ENCODE assay signal across 21 cellular contexts in genomic region chr11:66247295-66247694, GRCh38. TPM values are rescaled to one million over a fixed set of nuclear protein-coding genes. Genes with fewer than 3 reads are reported as not detected.
"Had no signal": no experiment of that assay in that cellular context is flagged by ENCODE, and none has a peak within 500 bp of the region (broad histone marks: within the 10 kb centered on the region; RNA-seq: fewer than 3 reads in every experiment).

No MANE protein-coding gene starts in this region.

- H3K4me3 Mint-ChIP-seq: activated CD4-positive, alpha-beta T cell treated with anti-CD3 and anti-CD28 coated beads, Interleukin-2, amount 10 ng/mL, durations not matched to agents 24 days and 14 days; immature natural killer cell; natural killer cell treated with Interleukin-12 subunit alpha and Interleukin-12 subunit beta and Interleukin-15 and Interleukin-18, amount 100 ng/mL, for 72 hours had no signal

- H3K4me3 ChIP-seq: breast epithelium, dorsolateral prefrontal cortex, esophagus squamous epithelium, lung, psoas muscle, SJSA1, spleen, upper lobe of left lung had no signal

- H3K36me3 ChIP-seq: breast epithelium had no signal

- H3K9me3 Mint-ChIP-seq: activated CD4-positive, alpha-beta T cell treated with anti-CD3 and anti-CD28 coated beads, Interleukin-2, amount 10 ng/mL, durations not matched to agents 24 days and 14 days; immature natural killer cell; natural killer cell treated with Interleukin-12 subunit alpha and Interleukin-12 subunit beta and Interleukin-15 and Interleukin-18, amount 100 ng/mL, for 72 hours had no signal

- H3K4me1 ChIP-seq: breast epithelium, esophagus squamous epithelium, psoas muscle, SJSA1, upper lobe of left lung had no signal

- ATAC-seq: left colon; natural killer cell treated with Interleukin-12 subunit alpha and Interleukin-12 subunit beta and Interleukin-15 and Interleukin-18, amount 100 ng/mL, for 72 hours; psoas muscle; sciatic nerve had no signal

- H3K9me3 ChIP-seq: breast epithelium, esophagus squamous epithelium, psoas muscle, SJSA1, spleen, upper lobe of left lung had no signal

- H3K27ac ChIP-seq: breast epithelium, dorsolateral prefrontal cortex, esophagus squamous epithelium, psoas muscle, SJSA1, spleen, upper lobe of left lung, VCaP had no signal

- H3K27me3 Mint-ChIP-seq: activated CD4-positive, alpha-beta T cell treated with anti-CD3 and anti-CD28 coated beads, Interleukin-2, amount 10 ng/mL, durations not matched to agents 24 days and 14 days; natural killer cell treated with Interleukin-12 subunit alpha and Interleukin-12 subunit beta and Interleukin-15 and Interleukin-18, amount 100 ng/mL, for 72 hours had no signal

- H3K4me1 Mint-ChIP-seq: immature natural killer cell had no signal

- H3K36me3 Mint-ChIP-seq: natural killer cell treated with Interleukin-12 subunit alpha and Interleukin-12 subunit beta and Interleukin-15 and Interleukin-18, amount 100 ng/mL, for 72 hours had no signal

- H3K27me3 ChIP-seq: breast epithelium, dorsolateral prefrontal cortex, esophagus squamous epithelium, SJSA1, spleen, upper lobe of left lung had no signal

- DNase-seq: activated CD4-positive, alpha-beta T cell treated with anti-CD3 and anti-CD28 coated beads, Interleukin-2, amount 10 ng/mL, durations not matched to agents 24 days and 14 days; activated naive CD4-positive, alpha-beta T cell; dorsolateral prefrontal cortex; esophagus squamous epithelium; foreskin fibroblast; glutamatergic neuron; immature natural killer cell; left colon; psoas muscle; spleen; stimulated activated CD4-positive, alpha-beta T cell treated with anti-CD3 and anti-CD28 coated beads, Interleukin-1b, Interleukin-23, amount 100 ng/mL, for 48 hours; stimulated activated naive CD4-positive, alpha-beta T cell treated with Interleukin-2 at 50 U/mL for 16 hours; T1000; upper lobe of left lung had no signal

RNA-seq across cellular contexts. Expression of gene CNIH2, which starts 30.7 kb away (rescaled TPM):
- total RNA-seq: omental fat pad, psoas muscle had no signal

RNA-seq across cellular contexts. Expression of gene TMEM151A, which starts 44.4 kb away (rescaled TPM):
- total RNA-seq: activated CD4-positive, alpha-beta T cell treated with anti-CD3 and anti-CD28 coated beads, Interleukin-2, amount 10 ng/mL, durations not matched to agents 24 days and 14 days; esophagus squamous epithelium; natural killer cell treated with Interleukin-12 subunit alpha and Interleukin-12 subunit beta and Interleukin-15 and Interleukin-18, amount 100 ng/mL, for 72 hours; psoas muscle had no signal
